Comparison of ENCODE assay signal across 28 cellular contexts in genomic region chr17:7780736-7781135, GRCh38.
"Had no signal": no experiment of that assay in that cellular context is flagged by ENCODE, and none has a peak within 500 bp of the region (broad histone marks: within the 10 kb centered on the region; RNA-seq: fewer than 3 reads in every experiment).

No MANE protein-coding gene starts in this region.

- H3K4me1 ChIP-seq: colonic mucosa, esophagus muscularis mucosa, esophagus squamous epithelium, foreskin keratinocyte, gastrocnemius medialis, gastroesophageal sphincter, heart left ventricle, heart right ventricle had no signal

- H3K9me3 ChIP-seq: colonic mucosa, esophagus muscularis mucosa, esophagus squamous epithelium, gastrocnemius medialis, gastroesophageal sphincter, heart left ventricle, heart right ventricle had no signal

- H3K36me3 ChIP-seq: colonic mucosa, esophagus muscularis mucosa, esophagus squamous epithelium, gastrocnemius medialis, gastroesophageal sphincter, heart left ventricle, heart right ventricle had no signal

- H2AFZ ChIP-seq: hepatocyte had no signal

- H3K27me3 ChIP-seq: colonic mucosa, hepatocyte had no signal

- H3K27ac ChIP-seq: colonic mucosa, coronary artery, dorsolateral prefrontal cortex, epithelial cell of prostate, esophagus muscularis mucosa, esophagus squamous epithelium, foreskin keratinocyte, gastrocnemius medialis, gastroesophageal sphincter, heart left ventricle, heart right ventricle, hepatocyte had no signal

- FAIRE-seq: endometrium, endothelial cell of umbilical vein, frontal cortex had no signal

- DNase-seq: colonic mucosa; cortex of kidney; dermis blood vessel endothelial cell; dorsolateral prefrontal cortex; effector CD4-positive, alpha-beta T cell; effector CD8-positive, alpha-beta T cell; effector memory CD4-positive, alpha-beta T cell; effector memory CD8-positive, alpha-beta T cell; endodermal cell; erythroblast; esophagus squamous epithelium; foreskin fibroblast; foreskin keratinocyte; gastrocnemius medialis; glutamatergic neuron; head of caudate nucleus; heart left ventricle; heart right ventricle; hippocampal formation had no signal

- ATAC-seq: effector memory CD8-positive, alpha-beta T cell; esophagus mucosa; foreskin keratinocyte; gastrocnemius medialis; gastroesophageal sphincter; heart left ventricle; heart right ventricle had no signal

- H3K4me3 ChIP-seq: colonic mucosa, coronary artery, dorsolateral prefrontal cortex, esophagus muscularis mucosa, esophagus squamous epithelium, gastrocnemius medialis, gastroesophageal sphincter, heart left ventricle, heart right ventricle, hepatocyte had no signal

- H3K4me2 ChIP-seq: hepatocyte had no signal
